ENCODE assay signal across 29 cellular contexts in the genomic region with DNA sequence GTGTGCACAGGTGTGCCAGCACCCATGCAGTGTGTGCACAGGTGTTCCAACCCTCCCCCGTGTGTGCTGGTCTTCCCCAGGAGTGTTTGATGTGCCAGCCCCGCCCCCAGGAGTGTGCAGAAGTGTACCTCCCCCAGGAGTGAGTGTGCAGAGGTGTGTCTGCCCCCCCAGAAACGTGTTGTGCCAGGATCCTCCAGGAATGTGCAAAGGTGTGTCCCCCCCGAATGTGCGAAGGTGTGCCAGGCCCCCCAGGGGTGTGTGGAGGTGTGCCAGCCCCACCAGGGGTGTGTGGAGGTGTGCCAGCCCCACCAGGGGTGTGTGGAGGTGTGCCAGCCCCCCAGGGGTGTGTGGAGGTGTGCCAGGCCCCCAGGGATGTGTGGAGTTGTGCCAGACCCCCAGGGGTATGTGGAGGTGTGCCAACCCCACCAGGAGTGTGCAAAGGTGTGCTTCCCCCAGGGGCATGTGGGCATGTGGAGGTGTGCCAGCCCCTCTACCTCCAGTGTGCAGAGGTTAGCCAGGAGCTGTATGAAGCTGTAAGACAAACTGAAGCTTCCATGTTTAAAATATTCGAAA.
"Had no signal": no experiment of that assay in that cellular context is flagged by ENCODE, and none has a peak within 500 bp of the region (broad histone marks: within the 10 kb centered on the region; RNA-seq: fewer than 3 reads in every experiment).

No MANE protein-coding gene starts in this region.

- H3K4me2 ChIP-seq: hepatocyte had no signal

- ATAC-seq: foreskin keratinocyte; gastroesophageal sphincter; heart left ventricle; left lobe of liver; mucosa of descending colon; natural killer cell treated with Interleukin-12 subunit alpha and Interleukin-12 subunit beta and Interleukin-15 and Interleukin-18, amount 100 ng/mL, for 72 hours; right cardiac atrium; stimulated activated memory B cell treated with anti-CD40 and anti-IgM and Interleukin-4, amounts not matched to agents 10 μg/mL and 1 μg/mL and 100 μg/mL, for 72 hours; upper lobe of right lung had no signal

- H3K36me3 Mint-ChIP-seq: mesothelial cell of epicardium; naive B cell; natural killer cell treated with Interleukin-12 subunit alpha and Interleukin-12 subunit beta and Interleukin-15 and Interleukin-18, amount 100 ng/mL, for 72 hours; stimulated activated memory B cell treated with anti-CD40 and anti-IgM and Interleukin-4, amounts not matched to agents 10 μg/mL and 1 μg/mL and 100 μg/mL, for 72 hours had no signal

- H3K79me2 ChIP-seq: hepatocyte, parathyroid adenoma had no signal

- H3K27me3 Mint-ChIP-seq: naive B cell; stimulated activated memory B cell treated with anti-CD40 and anti-IgM and Interleukin-4, amounts not matched to agents 10 μg/mL and 1 μg/mL and 100 μg/mL, for 72 hours; stimulated activated naive CD8-positive, alpha-beta T cell treated with anti-CD3 and anti-CD28 coated beads, Interleukin-15, Interleukin-2, amounts not matched to agents 100 ng/mL and 50 ng/mL, for 24 hours had no signal

- FAIRE-seq: endothelial cell of umbilical vein, kidney had no signal

- H3K36me3 ChIP-seq: heart left ventricle, transverse colon, upper lobe of right lung, uterus had no signal

- DNase-seq: dermis blood vessel endothelial cell; effector memory CD4-positive, alpha-beta T cell; foreskin keratinocyte; heart left ventricle; kidney; mesenchymal stem cell; mucosa of descending colon; naive B cell; psoas muscle; right cardiac atrium; spleen; stimulated activated CD4-positive, alpha-beta T cell treated with anti-CD3 and anti-CD28 coated beads, Interleukin-4, amount 100 ng/mL, for 4 hours; transverse colon; upper lobe of right lung; uterus had no signal

- H3K4me3 ChIP-seq: coronary artery, esophagus muscularis mucosa, gastroesophageal sphincter, heart left ventricle, hepatocyte, mucosa of descending colon, psoas muscle, skin epidermis, spleen, suprapubic skin, transverse colon, upper lobe of right lung, uterus had no signal

- H3K27ac ChIP-seq: coronary artery, esophagus muscularis mucosa, foreskin keratinocyte, gastroesophageal sphincter, heart left ventricle, hepatocyte, parathyroid adenoma, psoas muscle, skin epidermis, spleen, suprapubic skin, transverse colon, upper lobe of right lung, uterus had no signal

- H3K9me3 Mint-ChIP-seq: mesothelial cell of epicardium; naive B cell; natural killer cell treated with Interleukin-12 subunit alpha and Interleukin-12 subunit beta and Interleukin-15 and Interleukin-18, amount 100 ng/mL, for 72 hours; neural crest cell; stimulated activated memory B cell treated with anti-CD40 and anti-IgM and Interleukin-4, amounts not matched to agents 10 μg/mL and 1 μg/mL and 100 μg/mL, for 72 hours; stimulated activated naive CD8-positive, alpha-beta T cell treated with anti-CD3 and anti-CD28 coated beads, Interleukin-15, Interleukin-2, amounts not matched to agents 100 ng/mL and 50 ng/mL, for 24 hours had no signal

- H3K4me3 Mint-ChIP-seq: mesothelial cell of epicardium; natural killer cell treated with Interleukin-12 subunit alpha and Interleukin-12 subunit beta and Interleukin-15 and Interleukin-18, amount 100 ng/mL, for 72 hours; neural crest cell; stimulated activated memory B cell treated with anti-CD40 and anti-IgM and Interleukin-4, amounts not matched to agents 10 μg/mL and 1 μg/mL and 100 μg/mL, for 72 hours; stimulated activated naive CD8-positive, alpha-beta T cell treated with anti-CD3 and anti-CD28 coated beads, Interleukin-15, Interleukin-2, amounts not matched to agents 100 ng/mL and 50 ng/mL, for 24 hours had no signal

- H3K9me3 ChIP-seq: esophagus muscularis mucosa, gastroesophageal sphincter, heart left ventricle, mucosa of descending colon, psoas muscle, spleen, suprapubic skin, transverse colon, upper lobe of right lung, uterus had no signal

- H3K27me3 ChIP-seq: esophagus muscularis mucosa, foreskin keratinocyte, gastroesophageal sphincter, hepatocyte, spleen, suprapubic skin, upper lobe of right lung, uterus had no signal

- H2AFZ ChIP-seq: hepatocyte, parathyroid adenoma had no signal

- H3K9ac ChIP-seq: parathyroid adenoma had no signal

- H3K4me1 ChIP-seq: foreskin keratinocyte, parathyroid adenoma, psoas muscle, uterus had no signal

- H3K27ac Mint-ChIP-seq: mesothelial cell of epicardium; natural killer cell treated with Interleukin-12 subunit alpha and Interleukin-12 subunit beta and Interleukin-15 and Interleukin-18, amount 100 ng/mL, for 72 hours; stimulated activated memory B cell treated with anti-CD40 and anti-IgM and Interleukin-4, amounts not matched to agents 10 μg/mL and 1 μg/mL and 100 μg/mL, for 72 hours; stimulated activated naive CD8-positive, alpha-beta T cell treated with anti-CD3 and anti-CD28 coated beads, Interleukin-15, Interleukin-2, amounts not matched to agents 100 ng/mL and 50 ng/mL, for 24 hours had no signal
